In genomic region chr19:34134190-34135032, GRCh38 we compare ENCODE assay signal across 1 cellular context.
TF ChIP-seq lines count a peak whose summit lies in the region.

No MANE protein-coding gene starts in this region.

TF ChIP-seq in K562, 482 proteins besides CTCF, POLR2A, EP300 and RAD21 (continued from another document and continues in another):
- TF ChIP-seq TFE3 (CRISPR knock-in tag; IDR thresholded peaks at IDR 0.05) (no peak), CCNT2 (IDR thresholded peaks at IDR 0.05; ENCODE audit: borderline replicate concordance, extremely low read depth, insufficient read length, low read depth, low read length) (peak; percentile 88), SAFB2 (IDR thresholded peaks at IDR 0.05; ENCODE audit: borderline replicate concordance, low read depth, low read length, severe bottlenecking) (no peak), DLX4 (CRISPR knock-in tag; IDR thresholded peaks at IDR 0.05) (no peak), FOXJ3 (CRISPR knock-in tag; IDR thresholded peaks at IDR 0.05) (no peak), EWSR1 (IDR thresholded peaks at IDR 0.05; ENCODE audit: borderline replicate concordance, low read depth, partially characterized antibody) (no peak), ZNF282 (CRISPR knock-in tag; IDR thresholded peaks at IDR 0.05) (no peak), PYGO2 (tag; IDR thresholded peaks at IDR 0.05) (no peak), SLC30A9 (CRISPR knock-in tag; IDR thresholded peaks at IDR 0.05) (no peak), ETV1 (tag; conservative IDR thresholded peaks at IDR 0.05; ENCODE audit: low read depth) (no peak), MAFF (IDR thresholded peaks at IDR 0.05; ENCODE audit: low read length) (no peak), ZNF232 (CRISPR knock-in tag; IDR thresholded peaks at IDR 0.05) (peak; percentile 87; the same call in 1 of the 2 replicates), RBM34 (IDR thresholded peaks at IDR 0.05; ENCODE audit: borderline replicate concordance, insufficient read depth, low read length) (no peak), MYBL2 (IDR thresholded peaks at IDR 0.05; ENCODE audit: low read depth) (no peak), MYBL2 (CRISPR knock-in tag; IDR thresholded peaks at IDR 0.05; ENCODE audit: borderline replicate concordance) (no peak), SREBF2 (CRISPR knock-in tag; IDR thresholded peaks at IDR 0.05) (no peak), RB1 (IDR thresholded peaks at IDR 0.05; ENCODE audit: low read depth) (peak; percentile 37; the same call in 1 of the 2 replicates), ARID1B (IDR thresholded peaks at IDR 0.05) (no peak), KAT2B (IDR thresholded peaks at IDR 0.05; ENCODE audit: low read depth, low read length) (no peak), ZNF316 (IDR thresholded peaks at IDR 0.05) (0 out of 2 replicates have a peak, but pooled peaks have one; percentile 28), RNF219 (CRISPR knock-in tag; IDR thresholded peaks at IDR 0.05) (no peak), ZBTB17 (CRISPR knock-in tag; IDR thresholded peaks at IDR 0.05) (no peak), ZNF12 (CRISPR knock-in tag; IDR thresholded peaks at IDR 0.05) (peak; percentile 75; the same call in 1 of the 2 replicates), ETS2 (tag; IDR thresholded peaks at IDR 0.05; ENCODE audit: borderline replicate concordance, poor library complexity, severe bottlenecking) (no peak)
- TF ChIP-seq, protein P1, sequence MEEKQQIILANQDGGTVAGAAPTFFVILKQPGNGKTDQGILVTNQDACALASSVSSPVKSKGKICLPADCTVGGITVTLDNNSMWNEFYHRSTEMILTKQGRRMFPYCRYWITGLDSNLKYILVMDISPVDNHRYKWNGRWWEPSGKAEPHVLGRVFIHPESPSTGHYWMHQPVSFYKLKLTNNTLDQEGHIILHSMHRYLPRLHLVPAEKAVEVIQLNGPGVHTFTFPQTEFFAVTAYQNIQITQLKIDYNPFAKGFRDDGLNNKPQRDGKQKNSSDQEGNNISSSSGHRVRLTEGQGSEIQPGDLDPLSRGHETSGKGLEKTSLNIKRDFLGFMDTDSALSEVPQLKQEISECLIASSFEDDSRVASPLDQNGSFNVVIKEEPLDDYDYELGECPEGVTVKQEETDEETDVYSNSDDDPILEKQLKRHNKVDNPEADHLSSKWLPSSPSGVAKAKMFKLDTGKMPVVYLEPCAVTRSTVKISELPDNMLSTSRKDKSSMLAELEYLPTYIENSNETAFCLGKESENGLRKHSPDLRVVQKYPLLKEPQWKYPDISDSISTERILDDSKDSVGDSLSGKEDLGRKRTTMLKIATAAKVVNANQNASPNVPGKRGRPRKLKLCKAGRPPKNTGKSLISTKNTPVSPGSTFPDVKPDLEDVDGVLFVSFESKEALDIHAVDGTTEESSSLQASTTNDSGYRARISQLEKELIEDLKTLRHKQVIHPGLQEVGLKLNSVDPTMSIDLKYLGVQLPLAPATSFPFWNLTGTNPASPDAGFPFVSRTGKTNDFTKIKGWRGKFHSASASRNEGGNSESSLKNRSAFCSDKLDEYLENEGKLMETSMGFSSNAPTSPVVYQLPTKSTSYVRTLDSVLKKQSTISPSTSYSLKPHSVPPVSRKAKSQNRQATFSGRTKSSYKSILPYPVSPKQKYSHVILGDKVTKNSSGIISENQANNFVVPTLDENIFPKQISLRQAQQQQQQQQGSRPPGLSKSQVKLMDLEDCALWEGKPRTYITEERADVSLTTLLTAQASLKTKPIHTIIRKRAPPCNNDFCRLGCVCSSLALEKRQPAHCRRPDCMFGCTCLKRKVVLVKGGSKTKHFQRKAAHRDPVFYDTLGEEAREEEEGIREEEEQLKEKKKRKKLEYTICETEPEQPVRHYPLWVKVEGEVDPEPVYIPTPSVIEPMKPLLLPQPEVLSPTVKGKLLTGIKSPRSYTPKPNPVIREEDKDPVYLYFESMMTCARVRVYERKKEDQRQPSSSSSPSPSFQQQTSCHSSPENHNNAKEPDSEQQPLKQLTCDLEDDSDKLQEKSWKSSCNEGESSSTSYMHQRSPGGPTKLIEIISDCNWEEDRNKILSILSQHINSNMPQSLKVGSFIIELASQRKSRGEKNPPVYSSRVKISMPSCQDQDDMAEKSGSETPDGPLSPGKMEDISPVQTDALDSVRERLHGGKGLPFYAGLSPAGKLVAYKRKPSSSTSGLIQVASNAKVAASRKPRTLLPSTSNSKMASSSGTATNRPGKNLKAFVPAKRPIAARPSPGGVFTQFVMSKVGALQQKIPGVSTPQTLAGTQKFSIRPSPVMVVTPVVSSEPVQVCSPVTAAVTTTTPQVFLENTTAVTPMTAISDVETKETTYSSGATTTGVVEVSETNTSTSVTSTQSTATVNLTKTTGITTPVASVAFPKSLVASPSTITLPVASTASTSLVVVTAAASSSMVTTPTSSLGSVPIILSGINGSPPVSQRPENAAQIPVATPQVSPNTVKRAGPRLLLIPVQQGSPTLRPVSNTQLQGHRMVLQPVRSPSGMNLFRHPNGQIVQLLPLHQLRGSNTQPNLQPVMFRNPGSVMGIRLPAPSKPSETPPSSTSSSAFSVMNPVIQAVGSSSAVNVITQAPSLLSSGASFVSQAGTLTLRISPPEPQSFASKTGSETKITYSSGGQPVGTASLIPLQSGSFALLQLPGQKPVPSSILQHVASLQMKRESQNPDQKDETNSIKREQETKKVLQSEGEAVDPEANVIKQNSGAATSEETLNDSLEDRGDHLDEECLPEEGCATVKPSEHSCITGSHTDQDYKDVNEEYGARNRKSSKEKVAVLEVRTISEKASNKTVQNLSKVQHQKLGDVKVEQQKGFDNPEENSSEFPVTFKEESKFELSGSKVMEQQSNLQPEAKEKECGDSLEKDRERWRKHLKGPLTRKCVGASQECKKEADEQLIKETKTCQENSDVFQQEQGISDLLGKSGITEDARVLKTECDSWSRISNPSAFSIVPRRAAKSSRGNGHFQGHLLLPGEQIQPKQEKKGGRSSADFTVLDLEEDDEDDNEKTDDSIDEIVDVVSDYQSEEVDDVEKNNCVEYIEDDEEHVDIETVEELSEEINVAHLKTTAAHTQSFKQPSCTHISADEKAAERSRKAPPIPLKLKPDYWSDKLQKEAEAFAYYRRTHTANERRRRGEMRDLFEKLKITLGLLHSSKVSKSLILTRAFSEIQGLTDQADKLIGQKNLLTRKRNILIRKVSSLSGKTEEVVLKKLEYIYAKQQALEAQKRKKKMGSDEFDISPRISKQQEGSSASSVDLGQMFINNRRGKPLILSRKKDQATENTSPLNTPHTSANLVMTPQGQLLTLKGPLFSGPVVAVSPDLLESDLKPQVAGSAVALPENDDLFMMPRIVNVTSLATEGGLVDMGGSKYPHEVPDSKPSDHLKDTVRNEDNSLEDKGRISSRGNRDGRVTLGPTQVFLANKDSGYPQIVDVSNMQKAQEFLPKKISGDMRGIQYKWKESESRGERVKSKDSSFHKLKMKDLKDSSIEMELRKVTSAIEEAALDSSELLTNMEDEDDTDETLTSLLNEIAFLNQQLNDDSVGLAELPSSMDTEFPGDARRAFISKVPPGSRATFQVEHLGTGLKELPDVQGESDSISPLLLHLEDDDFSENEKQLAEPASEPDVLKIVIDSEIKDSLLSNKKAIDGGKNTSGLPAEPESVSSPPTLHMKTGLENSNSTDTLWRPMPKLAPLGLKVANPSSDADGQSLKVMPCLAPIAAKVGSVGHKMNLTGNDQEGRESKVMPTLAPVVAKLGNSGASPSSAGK (IDR thresholded peaks at IDR 0.05) = peak; percentile 92
- TF ChIP-seq, protein P2, sequence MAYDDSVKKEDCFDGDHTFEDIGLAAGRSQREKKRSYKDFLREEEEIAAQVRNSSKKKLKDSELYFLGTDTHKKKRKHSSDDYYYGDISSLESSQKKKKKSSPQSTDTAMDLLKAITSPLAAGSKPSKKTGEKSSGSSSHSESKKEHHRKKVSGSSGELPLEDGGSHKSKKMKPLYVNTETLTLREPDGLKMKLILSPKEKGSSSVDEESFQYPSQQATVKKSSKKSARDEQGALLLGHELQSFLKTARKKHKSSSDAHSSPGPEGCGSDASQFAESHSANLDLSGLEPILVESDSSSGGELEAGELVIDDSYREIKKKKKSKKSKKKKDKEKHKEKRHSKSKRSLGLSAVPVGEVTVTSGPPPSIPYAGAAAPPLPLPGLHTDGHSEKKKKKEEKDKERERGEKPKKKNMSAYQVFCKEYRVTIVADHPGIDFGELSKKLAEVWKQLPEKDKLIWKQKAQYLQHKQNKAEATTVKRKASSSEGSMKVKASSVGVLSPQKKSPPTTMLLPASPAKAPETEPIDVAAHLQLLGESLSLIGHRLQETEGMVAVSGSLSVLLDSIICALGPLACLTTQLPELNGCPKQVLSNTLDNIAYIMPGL (CRISPR knock-in tag; IDR thresholded peaks at IDR 0.05) = 0 out of 2 replicates have a peak, but pooled peaks have one; percentile 48
- TF ChIP-seq, protein P3, sequence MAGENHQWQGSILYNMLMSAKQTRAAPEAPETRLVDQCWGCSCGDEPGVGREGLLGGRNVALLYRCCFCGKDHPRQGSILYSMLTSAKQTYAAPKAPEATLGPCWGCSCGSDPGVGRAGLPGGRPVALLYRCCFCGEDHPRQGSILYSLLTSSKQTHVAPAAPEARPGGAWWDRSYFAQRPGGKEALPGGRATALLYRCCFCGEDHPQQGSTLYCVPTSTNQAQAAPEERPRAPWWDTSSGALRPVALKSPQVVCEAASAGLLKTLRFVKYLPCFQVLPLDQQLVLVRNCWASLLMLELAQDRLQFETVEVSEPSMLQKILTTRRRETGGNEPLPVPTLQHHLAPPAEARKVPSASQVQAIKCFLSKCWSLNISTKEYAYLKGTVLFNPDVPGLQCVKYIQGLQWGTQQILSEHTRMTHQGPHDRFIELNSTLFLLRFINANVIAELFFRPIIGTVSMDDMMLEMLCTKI (IDR thresholded peaks at IDR 0.05; ENCODE audit: partially characterized antibody) = no peak
- TF ChIP-seq, protein P4, sequence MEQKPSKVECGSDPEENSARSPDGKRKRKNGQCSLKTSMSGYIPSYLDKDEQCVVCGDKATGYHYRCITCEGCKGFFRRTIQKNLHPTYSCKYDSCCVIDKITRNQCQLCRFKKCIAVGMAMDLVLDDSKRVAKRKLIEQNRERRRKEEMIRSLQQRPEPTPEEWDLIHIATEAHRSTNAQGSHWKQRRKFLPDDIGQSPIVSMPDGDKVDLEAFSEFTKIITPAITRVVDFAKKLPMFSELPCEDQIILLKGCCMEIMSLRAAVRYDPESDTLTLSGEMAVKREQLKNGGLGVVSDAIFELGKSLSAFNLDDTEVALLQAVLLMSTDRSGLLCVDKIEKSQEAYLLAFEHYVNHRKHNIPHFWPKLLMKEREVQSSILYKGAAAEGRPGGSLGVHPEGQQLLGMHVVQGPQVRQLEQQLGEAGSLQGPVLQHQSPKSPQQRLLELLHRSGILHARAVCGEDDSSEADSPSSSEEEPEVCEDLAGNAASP (IDR thresholded peaks at IDR 0.05) = no peak
- TF ChIP-seq, protein P5, sequence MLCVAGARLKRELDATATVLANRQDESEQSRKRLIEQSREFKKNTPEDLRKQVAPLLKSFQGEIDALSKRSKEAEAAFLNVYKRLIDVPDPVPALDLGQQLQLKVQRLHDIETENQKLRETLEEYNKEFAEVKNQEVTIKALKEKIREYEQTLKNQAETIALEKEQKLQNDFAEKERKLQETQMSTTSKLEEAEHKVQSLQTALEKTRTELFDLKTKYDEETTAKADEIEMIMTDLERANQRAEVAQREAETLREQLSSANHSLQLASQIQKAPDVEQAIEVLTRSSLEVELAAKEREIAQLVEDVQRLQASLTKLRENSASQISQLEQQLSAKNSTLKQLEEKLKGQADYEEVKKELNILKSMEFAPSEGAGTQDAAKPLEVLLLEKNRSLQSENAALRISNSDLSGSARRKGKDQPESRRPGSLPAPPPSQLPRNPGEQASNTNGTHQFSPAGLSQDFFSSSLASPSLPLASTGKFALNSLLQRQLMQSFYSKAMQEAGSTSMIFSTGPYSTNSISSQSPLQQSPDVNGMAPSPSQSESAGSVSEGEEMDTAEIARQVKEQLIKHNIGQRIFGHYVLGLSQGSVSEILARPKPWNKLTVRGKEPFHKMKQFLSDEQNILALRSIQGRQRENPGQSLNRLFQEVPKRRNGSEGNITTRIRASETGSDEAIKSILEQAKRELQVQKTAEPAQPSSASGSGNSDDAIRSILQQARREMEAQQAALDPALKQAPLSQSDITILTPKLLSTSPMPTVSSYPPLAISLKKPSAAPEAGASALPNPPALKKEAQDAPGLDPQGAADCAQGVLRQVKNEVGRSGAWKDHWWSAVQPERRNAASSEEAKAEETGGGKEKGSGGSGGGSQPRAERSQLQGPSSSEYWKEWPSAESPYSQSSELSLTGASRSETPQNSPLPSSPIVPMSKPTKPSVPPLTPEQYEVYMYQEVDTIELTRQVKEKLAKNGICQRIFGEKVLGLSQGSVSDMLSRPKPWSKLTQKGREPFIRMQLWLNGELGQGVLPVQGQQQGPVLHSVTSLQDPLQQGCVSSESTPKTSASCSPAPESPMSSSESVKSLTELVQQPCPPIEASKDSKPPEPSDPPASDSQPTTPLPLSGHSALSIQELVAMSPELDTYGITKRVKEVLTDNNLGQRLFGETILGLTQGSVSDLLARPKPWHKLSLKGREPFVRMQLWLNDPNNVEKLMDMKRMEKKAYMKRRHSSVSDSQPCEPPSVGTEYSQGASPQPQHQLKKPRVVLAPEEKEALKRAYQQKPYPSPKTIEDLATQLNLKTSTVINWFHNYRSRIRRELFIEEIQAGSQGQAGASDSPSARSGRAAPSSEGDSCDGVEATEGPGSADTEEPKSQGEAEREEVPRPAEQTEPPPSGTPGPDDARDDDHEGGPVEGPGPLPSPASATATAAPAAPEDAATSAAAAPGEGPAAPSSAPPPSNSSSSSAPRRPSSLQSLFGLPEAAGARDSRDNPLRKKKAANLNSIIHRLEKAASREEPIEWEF (CRISPR knock-in tag; IDR thresholded peaks at IDR 0.05) = no peak
